8 cellular contexts compared by ENCODE assay signal in genomic region chr5:107208867-107209266, GRCh38.
"Had no signal": no experiment of that assay in that cellular context is flagged by ENCODE, and none has a peak within 500 bp of the region (broad histone marks: within the 10 kb centered on the region; RNA-seq: fewer than 3 reads in every experiment).

No MANE protein-coding gene starts in this region.

- DNase-seq: H9, HCEC 1CT, KBM-7 had no signal

- H3K4me3 ChIP-seq: GM23338 had no signal

- FAIRE-seq: H1, H54, HTR-8/SVneo had no signal

- H3K27ac ChIP-seq: KMS-11 had no signal

- H3K4me2 ChIP-seq: GM23338, KMS-11 had no signal

- ATAC-seq: GM23338 had no signal
